In the genomic region with DNA sequence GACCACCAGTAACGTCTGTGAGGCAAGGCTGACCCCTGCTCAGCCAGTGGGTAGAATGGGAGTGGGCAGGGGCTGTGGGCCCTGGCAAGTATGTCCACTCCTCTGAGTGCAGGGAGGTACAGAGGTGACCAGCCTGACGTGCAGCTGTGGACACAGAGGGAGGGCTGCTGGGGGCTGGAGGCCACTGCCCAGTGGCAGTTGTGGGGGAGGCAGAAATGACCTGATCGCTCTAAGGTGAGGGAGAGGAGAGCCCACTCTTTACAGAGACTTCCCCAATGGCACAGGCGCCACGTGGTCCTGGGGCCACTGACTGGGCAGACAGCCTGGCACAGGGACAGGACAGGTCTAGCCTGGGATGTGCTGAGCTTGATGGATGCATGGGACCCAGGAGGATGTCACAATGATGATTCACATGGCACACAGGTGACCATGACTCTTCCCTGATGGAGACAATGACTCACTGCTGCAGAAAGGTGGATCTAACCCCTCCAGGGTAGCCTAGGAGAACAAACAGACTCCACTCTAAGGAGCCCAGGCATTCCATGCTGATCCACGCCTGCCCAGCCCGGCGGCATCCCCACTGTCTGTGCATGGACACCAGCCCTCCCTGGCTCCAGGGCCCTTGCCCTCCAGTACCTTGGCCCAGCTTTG, we compare ENCODE assay signal across 10 cellular contexts. TPM values are rescaled to one million over a fixed set of nuclear protein-coding genes. Genes with fewer than 3 reads are reported as not detected.
DNase-seq lines count a peak whose midpoint lies in the region; ATAC-seq, FAIRE-seq and TF ChIP-seq lines count a peak whose summit lies in the region.
"Had no signal": no experiment of that assay in that cellular context is flagged by ENCODE, and none has a peak within 500 bp of the region (broad histone marks: within the 10 kb centered on the region; RNA-seq: fewer than 3 reads in every experiment).

No MANE protein-coding gene starts in this region.

- DNase-seq in activated CD4-positive, alpha-beta T cell treated with anti-CD3 and anti-CD28 coated beads, Interleukin-2, amount 10 ng/mL, durations not matched to agents 24 days and 14 days = no peak
- no peak for DNase-seq in activated CD4-positive, alpha-beta T cell treated with anti-CD3 and anti-CD28 coated beads for 4 hours
- no peak for DNase-seq in adipocyte (ENCODE audit: low read depth)
- peak; percentile 64 for DNase-seq in kidney
- DNase-seq in upper lobe of right lung = peak; percentile 61
- no peak for DNase-seq in dedifferentiated amniotic fluid mesenchymal stem cell (ENCODE audit: extremely low spot score)
- DNase-seq in NCI-H1092 treated with DMSO at 0.1 percent for 48 hours (lab: John Stamatoyannopoulos, UW) = no peak
- DNase-seq in C1 segment of cervical spinal cord (lab: John Stamatoyannopoulos, UW) = no peak

- peak overlapping the region; percentile 71 for H3K27ac Mint-ChIP-seq in activated CD4-positive, alpha-beta T cell treated with anti-CD3 and anti-CD28 coated beads, Interleukin-2, amount 10 ng/mL, durations not matched to agents 24 days and 14 days

- intact Hi-C loops in activated CD4-positive, alpha-beta T cell treated with anti-CD3 and anti-CD28 coated beads, Interleukin-2, amount 10 ng/mL, durations not matched to agents 24 days and 14 days (cut with micrococcal nuclease) = no loop called here
- intact Hi-C loops in kidney (cut with DNase I) (no loop called here), upper lobe of right lung (cut with DNase I) (no loop called here)

- H3K4me3 Mint-ChIP-seq in activated CD4-positive, alpha-beta T cell treated with anti-CD3 and anti-CD28 coated beads, Interleukin-2, amount 10 ng/mL, durations not matched to agents 24 days and 14 days = no peak overlapping the region

- no peaks in the 10 kb centered on the region for H3K9me3 ChIP-seq in adipocyte (ENCODE audit: control insufficient read depth, low read length)
- no peaks in the 10 kb centered on the region for H3K9me3 ChIP-seq in kidney (ENCODE audit: control insufficient read depth in 1 of 2, low read length in 2 of 2)
- H3K9me3 ChIP-seq in upper lobe of right lung = no peaks in the 10 kb centered on the region
- H3K9me3 ChIP-seq: heart left ventricle had no signal

- peaks cover 13% of the 10 kb centered on the region for H3K4me1 ChIP-seq in adipocyte (ENCODE audit: control insufficient read depth, insufficient read depth, low read length)
- H3K4me1 ChIP-seq in kidney (ENCODE audit: control insufficient read depth in 1 of 2, insufficient read depth in 1 of 2, low read depth in 1 of 2, low read length in 2 of 2) = no peaks in the 10 kb centered on the region
- peaks cover 40% of the 10 kb centered on the region for H3K4me1 ChIP-seq in upper lobe of right lung

- H3K9ac ChIP-seq in adipocyte (ENCODE audit: low read length) = peak overlapping the region; percentile 45
- H3K9ac ChIP-seq in kidney (ENCODE audit: low read length in 2 of 2) = no peak overlapping the region

- no peak overlapping the region for H3K27ac ChIP-seq in kidney (ENCODE audit: low read depth in 2 of 2, low read length in 2 of 2)
- H3K27ac ChIP-seq in upper lobe of right lung = peak overlapping the region; percentile 43

- ATAC-seq in upper lobe of right lung = peak; percentile 28
- ATAC-seq: heart left ventricle had no signal

- no peaks in the 10 kb centered on the region for H3K9me3 Mint-ChIP-seq in activated CD4-positive, alpha-beta T cell treated with anti-CD3 and anti-CD28 coated beads, Interleukin-2, amount 10 ng/mL, durations not matched to agents 24 days and 14 days

- peaks cover 15% of the 10 kb centered on the region for H3K36me3 Mint-ChIP-seq in activated CD4-positive, alpha-beta T cell treated with anti-CD3 and anti-CD28 coated beads, Interleukin-2, amount 10 ng/mL, durations not matched to agents 24 days and 14 days (ENCODE audit: low read depth)

- H3K4me3 ChIP-seq in adipocyte (ENCODE audit: low read length) (no peak overlapping the region), kidney (ENCODE audit: low read length in 2 of 2) (no peak overlapping the region), upper lobe of right lung (no peak overlapping the region)
- H3K4me3 ChIP-seq: heart left ventricle had no signal

- peaks cover 9% of the 10 kb centered on the region for H3K4me1 Mint-ChIP-seq in activated CD4-positive, alpha-beta T cell treated with anti-CD3 and anti-CD28 coated beads, Interleukin-2, amount 10 ng/mL, durations not matched to agents 24 days and 14 days

- no peak for FAIRE-seq in kidney (lab: Jason Lieb, UNC)
- FAIRE-seq: TTC549 had no signal

- TF ChIP-seq CTCF in kidney (IDR thresholded peaks at IDR 0.05; ENCODE audit: borderline replicate concordance, extremely low read depth, insufficient read depth) = no peak
- no peak for TF ChIP-seq CTCF in upper lobe of right lung (IDR thresholded peaks at IDR 0.05)

- H3K36me3 ChIP-seq in adipocyte (ENCODE audit: control insufficient read depth, insufficient read depth, low read length, severe bottlenecking) (peaks cover 7% of the 10 kb centered on the region), kidney (ENCODE audit: control insufficient read depth in 1 of 2, insufficient read depth in 2 of 2, low read length in 2 of 2) (peaks cover 4 to 6% of the 10 kb centered on the region in 2 donors), upper lobe of right lung (peaks cover 38% of the 10 kb centered on the region)

- no peaks in the 10 kb centered on the region for H3K27me3 ChIP-seq in adipocyte (replicated peaks; ENCODE audit: control insufficient read depth, insufficient read depth, low read length)
- no peaks in the 10 kb centered on the region for H3K27me3 ChIP-seq in upper lobe of right lung
- H3K27me3 ChIP-seq: heart left ventricle had no signal

- H3K27me3 Mint-ChIP-seq in activated CD4-positive, alpha-beta T cell treated with anti-CD3 and anti-CD28 coated beads, Interleukin-2, amount 10 ng/mL, durations not matched to agents 24 days and 14 days = no peaks in the 10 kb centered on the region

RNA-seq across cellular contexts. Expression of a gene that starts 7.7 kb away (rescaled TPM):
- 93.2 and 95.6 TPM in 2 replicates for total RNA-seq in activated CD4-positive, alpha-beta T cell treated with anti-CD3 and anti-CD28 coated beads, Interleukin-2, amount 10 ng/mL, durations not matched to agents 24 days and 14 days
- 46.5 TPM for total RNA-seq in kidney
- 22.2 TPM for polyA plus RNA-seq in kidney (ENCODE audit: insufficient read depth, low read depth, low replicate concordance)
- total RNA-seq in upper lobe of right lung = 690 TPM

Comparison
In these comparisons a context has a peak if more than half of its experiments do, and no peak if none do; other contexts are left out.
1. DNase-seq: peak in kidney (single experiment) and upper lobe of right lung (single experiment); none in activated CD4-positive, alpha-beta T cell treated with anti-CD3 and anti-CD28 coated beads, Interleukin-2, amount 10 ng/mL, durations not matched to agents 24 days and 14 days (single experiment), activated CD4-positive, alpha-beta T cell treated with anti-CD3 and anti-CD28 coated beads for 4 hours (0 of 2), adipocyte (single experiment), dedifferentiated amniotic fluid mesenchymal stem cell (single experiment), NCI-H1092 treated with DMSO at 0.1 percent for 48 hours (single experiment) and C1 segment of cervical spinal cord (0 of 14).